9 cellular contexts compared by ENCODE assay signal in the genomic region with DNA sequence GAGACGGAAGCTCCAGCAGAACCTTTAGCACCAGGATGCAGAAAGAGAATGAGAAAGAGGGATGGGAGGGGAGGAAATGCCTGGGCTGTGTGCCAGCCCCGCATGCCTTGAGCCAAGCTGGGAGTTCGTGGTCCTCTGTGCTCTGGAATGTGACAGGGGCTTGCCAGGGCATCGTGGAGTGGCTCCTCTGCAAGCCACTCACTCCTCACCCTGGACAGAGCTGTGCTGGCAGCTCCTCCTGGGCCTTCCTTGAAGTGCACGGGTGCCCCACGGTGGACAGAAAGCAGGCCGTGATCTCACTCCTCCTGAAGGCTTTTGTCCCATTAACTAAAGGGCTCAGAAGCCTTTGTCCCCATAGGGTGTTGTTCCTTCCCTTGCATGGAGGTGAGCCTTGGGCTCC. TPM values are rescaled to one million over a fixed set of nuclear protein-coding genes. Genes with fewer than 3 reads are reported as not detected.
DNase-seq lines count a peak whose midpoint lies in the region; ATAC-seq and TF ChIP-seq lines count a peak whose summit lies in the region.
"Had no signal": no experiment of that assay in that cellular context is flagged by ENCODE, and none has a peak within 500 bp of the region (broad histone marks: within the 10 kb centered on the region; RNA-seq: fewer than 3 reads in every experiment).

No MANE protein-coding gene starts in this region.

- TF ChIP-seq CTCF in AG09309 (IDR thresholded peaks at IDR 0.05; ENCODE audit: control insufficient read depth, insufficient read depth, low read depth, low read length, missing control alignments) (peak; percentile 75), WI38 (IDR thresholded peaks at IDR 0.05; ENCODE audit: low read depth, low read length) (peak; percentile 53), sigmoid colon (IDR thresholded peaks at IDR 0.05) (peak; percentile 69 to 83 (median 76))

- H3K27me3 ChIP-seq in sigmoid colon = no peaks in the 10 kb centered on the region

- peak overlapping the region; percentile 34 to 68 (median 53) for H3K27ac ChIP-seq in sigmoid colon

- ATAC-seq in left ventricle myocardium superior = peak; percentile 96
- no peak for ATAC-seq in GM18867 (IDR thresholded peaks at IDR 0.05; ENCODE audit: unreplicated experiment)
- ATAC-seq in HG03565 (IDR thresholded peaks at IDR 0.05; ENCODE audit: unreplicated experiment) = no peak

- no peak overlapping the region for H3K4me3 ChIP-seq in AG09309 (ENCODE audit: control insufficient read depth, low read depth, low read length)
- H3K4me3 ChIP-seq in WI38 (ENCODE audit: low read depth, low read length) = no peak overlapping the region
- H3K4me3 ChIP-seq in sigmoid colon = no peak overlapping the region

- 13 to 33% methylated on average over 7 of the region's 7 CpGs for WGBS in sigmoid colon, 2 donors

- no peaks in the 10 kb centered on the region for H3K36me3 ChIP-seq in sigmoid colon

- no peak for TF ChIP-seq EP300 in sigmoid colon (IDR thresholded peaks at IDR 0.05)

- intact Hi-C loops in left ventricle myocardium superior (cut with micrococcal nuclease) = no loop called here
- intact Hi-C loops in sigmoid colon (cut with DNase I) = loop anchor here (1.0 to 2.0 kb wide), 3 partner anchors 71 to 168 kb away; no protein-coding TSS in a partner anchor

- H3K9me3 ChIP-seq in sigmoid colon = peaks cover 0 to 4% (median 0%) of the 10 kb centered on the region in 4 donors

- peaks cover 0 to 33% (median 29%) of the 10 kb centered on the region in 4 donors for H3K4me1 ChIP-seq in sigmoid colon

- no peak for TF ChIP-seq POLR2A in sigmoid colon (IDR thresholded peaks at IDR 0.05)

- DNase-seq in AG09309 (ENCODE audit: low read depth) (peak; percentile 42), HCEC 1CT (peak; percentile 68), left ventricle myocardium superior (peak; percentile 86), sigmoid colon (peak; percentile 95), SK-N-DZ (ENCODE audit: low spot score) (no peak)

RNA-seq across cellular contexts. Expression of gene PRELP, which starts 34.8 kb away (rescaled TPM):
- total RNA-seq in left ventricle myocardium superior (22.5 TPM), sigmoid colon (100 to 1,000 TPM in 1 of 4 donors, 10 to 100 TPM in 3; 45.7 to 133 (median 77.9) TPM)
- 10 to 100 TPM in 1 of 3 donors, 1 to 10 TPM in 1, under 1 TPM in 1; 0.92 to 15.1 (median 7.2) TPM for polyA plus RNA-seq in sigmoid colon
- not detected in 2 replicates for polyA plus RNA-seq in SK-N-DZ (2014; cell fraction: cytosol; rRNA removed)
- polyA plus RNA-seq in SK-N-DZ (2014; cell fraction: nucleus; rRNA removed) = not detected in 2 replicates

RNA-seq across cellular contexts. Expression of gene OPTC, which starts 53.2 kb away (rescaled TPM):
- total RNA-seq in left ventricle myocardium superior (not detected), sigmoid colon (not detected)
- polyA plus RNA-seq in sigmoid colon = not detected
- not detected in 2 replicates for polyA plus RNA-seq in SK-N-DZ (2014; cell fraction: cytosol; rRNA removed)
- polyA plus RNA-seq in SK-N-DZ (2014; cell fraction: nucleus; rRNA removed) = not detected in 2 replicates
- polyA plus RNA-seq: esophagus had no signal
